ENCODE assay signal across 1 cellular context in the genomic region with DNA sequence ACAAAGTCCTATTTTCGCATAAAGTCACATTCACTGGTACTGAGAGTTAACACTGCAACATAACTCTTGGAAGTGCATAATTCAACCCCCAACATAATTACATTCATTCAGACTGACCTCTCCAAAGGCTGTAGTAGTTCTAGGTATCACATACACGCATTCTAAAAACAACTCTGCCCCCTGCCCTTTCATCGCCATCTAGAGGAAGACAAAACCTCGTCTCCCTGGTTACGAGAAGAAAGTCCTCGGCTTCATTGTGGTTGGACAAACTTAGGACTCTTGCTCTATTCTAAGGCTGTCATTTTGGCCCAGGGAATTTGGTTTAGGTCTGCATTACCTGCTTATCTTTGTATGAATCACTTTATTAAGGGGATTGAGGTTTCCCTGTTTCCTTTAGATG.
TF ChIP-seq lines count a peak whose summit lies in the region.

No MANE protein-coding gene starts in this region.

TF ChIP-seq in H1, 55 proteins besides CTCF, POLR2A, EP300 and RAD21 (continued from another document):
- TF ChIP-seq SRF (IDR thresholded peaks at IDR 0.05; ENCODE audit: low read depth, low read length) (no peak), KDM5A (IDR thresholded peaks at IDR 0.05; ENCODE audit: low read length) (no peak), BACH1 (IDR thresholded peaks at IDR 0.05; ENCODE audit: low read length) (no peak), JUND (IDR thresholded peaks at IDR 0.05; ENCODE audit: low read length) (no peak), YY1 (IDR thresholded peaks at IDR 0.05; ENCODE audit: low read depth, low read length) (no peak), CTBP2 (IDR thresholded peaks at IDR 0.05; ENCODE audit: borderline replicate concordance, insufficient read depth, insufficient read length, low read length) (no peak), HDAC6 (IDR thresholded peaks at IDR 0.05; ENCODE audit: low read depth, low read length) (no peak), KDM4A (IDR thresholded peaks at IDR 0.05; ENCODE audit: low read depth, low read length, severe bottlenecking) (no peak), EZH2 (IDR thresholded peaks at IDR 0.05; ENCODE audit: low read depth, low read length, severe bottlenecking) (no peak)
